In the genomic region with DNA sequence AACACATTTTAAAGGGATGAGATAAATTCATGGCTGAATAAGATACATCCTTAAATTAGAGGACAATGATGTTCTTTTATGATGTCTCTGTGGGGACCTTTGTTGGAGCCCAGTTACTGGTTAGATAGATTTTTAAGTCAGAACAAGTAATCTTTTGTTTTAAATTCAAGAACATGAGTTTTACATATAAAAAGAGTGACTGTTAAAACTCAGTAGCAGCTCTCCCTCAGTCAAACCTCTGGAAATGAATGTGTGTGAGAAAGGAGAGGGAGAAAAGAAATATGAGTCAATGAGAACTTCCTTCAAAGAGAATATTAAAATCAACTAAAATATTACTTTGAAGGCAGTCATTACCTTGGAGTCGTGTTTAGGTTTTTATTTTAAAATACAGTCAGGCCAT, we compare ENCODE assay signal across 19 cellular contexts.
DNase-seq lines count a peak whose midpoint lies in the region; ATAC-seq, FAIRE-seq and TF ChIP-seq lines count a peak whose summit lies in the region.
"Had no signal": no experiment of that assay in that cellular context is flagged by ENCODE, and none has a peak within 500 bp of the region (broad histone marks: within the 10 kb centered on the region; RNA-seq: fewer than 3 reads in every experiment).

No MANE protein-coding gene starts in this region.

- H3K9me2 ChIP-seq in PC-9 (ENCODE audit: insufficient read depth) = no peaks in the 10 kb centered on the region

- intact Hi-C loops in A673 (cut with micrococcal nuclease; ENCODE audit: unreplicated experiment) = loop anchor here (5.0 kb wide), 1 partner anchor 67 kb away; no protein-coding TSS in a partner anchor
- intact Hi-C loops in PC-9 (cut with micrococcal nuclease; ENCODE audit: unreplicated experiment) = loop anchor here (5.0 kb wide), 1 partner anchor 402 kb away; a partner anchor contains a TSS

- peaks cover 31% of the 10 kb centered on the region for H3K4me1 ChIP-seq in A673 (ENCODE audit: insufficient read depth, low read length, poor library complexity, severe bottlenecking)
- peaks cover 37% of the 10 kb centered on the region for H3K4me1 ChIP-seq in PC-9 (replicated peaks; ENCODE audit: insufficient read depth)
- peaks cover 5% of the 10 kb centered on the region for H3K4me1 ChIP-seq in ectodermal cell (ENCODE audit: control insufficient read depth, insufficient read depth, low read length)
- H3K4me1 ChIP-seq in keratinocyte (ENCODE audit: control insufficient read depth, extremely low read depth, insufficient read depth, low read length) = peaks cover 30% of the 10 kb centered on the region

- POLR2A ChIA-PET in A673 (lab: Charles Lee; ENCODE audit: low non-redundant PET) (no interaction called here), PC-9 (lab: Charles Lee; ENCODE audit: unreplicated experiment) (interaction anchor here (0.5 kb wide), 1 partner anchor 24 kb away, joined by 8 read pairs; no protein-coding TSS in a partner anchor)

- H3K9me3 ChIP-seq in A673 (ENCODE audit: low read depth, low read length, poor library complexity, severe bottlenecking) = no peaks in the 10 kb centered on the region
- H3K9me3 ChIP-seq in PC-9 (ENCODE audit: insufficient read depth, low read depth) = no peaks in the 10 kb centered on the region
- H3K9me3 ChIP-seq in ectodermal cell (ENCODE audit: control insufficient read depth, low read length) = no peaks in the 10 kb centered on the region
- peaks cover 2% of the 10 kb centered on the region for H3K9me3 ChIP-seq in keratinocyte (ENCODE audit: control insufficient read depth, low read depth, low read length)
- H3K9me3 ChIP-seq: left lung, transverse colon had no signal

- DNase-seq in A673 (ENCODE audit: low spot score) (peak; percentile 38), PC-9 (no peak), keratinocyte (ENCODE audit: low read depth, low spot score) (no peak), NOMO-1 treated with DMSO at 0.1 percent for 48 hours (lab: John Stamatoyannopoulos, UW; ENCODE audit: unreplicated experiment) (no peak), NCI-H526 treated with DMSO at 0.1 percent for 48 hours (lab: John Stamatoyannopoulos, UW) (no peak), COR-L47 (lab: John Stamatoyannopoulos, UW) (no peak)
- DNase-seq: caudate nucleus; CD8-positive, alpha-beta T cell; hippocampal formation; left lung; naive thymus-derived CD4-positive, alpha-beta T cell; NCI-H1417 treated with DMSO at 0.1 percent for 48 hours; NCI-H2227 treated with DMSO at 0.1 percent for 48 hours; stimulated activated CD4-positive, alpha-beta T cell treated with anti-CD3 and anti-CD28 coated beads, Interleukin-2, amount 100 ng/mL, for 24 hours; stimulated activated CD8-positive, alpha-beta memory T cell treated with anti-CD3 and anti-CD28 coated beads, Interleukin-4, amount 100 ng/mL, for 48 hours; transverse colon had no signal

- no peaks in the 10 kb centered on the region for H3K79me2 ChIP-seq in PC-9 (ENCODE audit: low read depth)
- no peaks in the 10 kb centered on the region for H3K79me2 ChIP-seq in keratinocyte (ENCODE audit: control insufficient read depth, insufficient read depth, low read length)

- H3K9me1 ChIP-seq in keratinocyte (ENCODE audit: control insufficient read depth, extremely low read depth, insufficient read depth, low read length) = no peaks in the 10 kb centered on the region

- no peak for ATAC-seq in HG03095 (IDR thresholded peaks at IDR 0.05; ENCODE audit: unreplicated experiment)
- ATAC-seq: CD8-positive, alpha-beta T cell; K562; left lung; naive thymus-derived CD4-positive, alpha-beta T cell had no signal

- dilution Hi-C loops in keratinocyte (cut with MboI; ENCODE audit: extremely low pct_ligation_motif_present, low sequenced_read_pairs) = no loop called here

- WGBS in ectodermal cell, 2 experiments = 0 to 14% methylated on average over 1 of the region's 1 CpG

- TF ChIP-seq CTCF in A673 (conservative IDR thresholded peaks at IDR 0.05; ENCODE audit: low read depth, low read length) (no peak), PC-9 (conservative IDR thresholded peaks at IDR 0.05) (no peak), keratinocyte (optimal IDR thresholded peaks at IDR 0.05 in 1 of 3, IDR thresholded peaks at IDR 0.05 in 1 of 3, conservative IDR thresholded peaks at IDR 0.05 in 1 of 3; ENCODE audit: extremely low read depth in 1 of 3, insufficient read depth in 2 of 3, low read length in 3 of 3) (no peak)

- peak overlapping the region; percentile 39 for H3K4me2 ChIP-seq in PC-9
- H3K4me2 ChIP-seq in keratinocyte (ENCODE audit: control insufficient read depth, extremely low read depth, insufficient read depth, low read depth, low read length) = peak overlapping the region; percentile 26

- H4K20me1 ChIP-seq in PC-9 (ENCODE audit: insufficient read depth) (no peaks in the 10 kb centered on the region), keratinocyte (ENCODE audit: control insufficient read depth, extremely low read depth, insufficient read depth, low read length) (no peaks in the 10 kb centered on the region)

- H3K9ac ChIP-seq in keratinocyte (ENCODE audit: control insufficient read depth, extremely low read depth, insufficient read depth, low read length) = no peak overlapping the region

- H3K27me3 ChIP-seq in A673 (replicated peaks; ENCODE audit: insufficient read depth, low read depth, low read length, poor library complexity) (no peaks in the 10 kb centered on the region), PC-9 (ENCODE audit: insufficient read depth, low read depth) (no peaks in the 10 kb centered on the region), ectodermal cell (ENCODE audit: control insufficient read depth, insufficient read depth, low read length, poor library complexity, severe bottlenecking) (no peaks in the 10 kb centered on the region), keratinocyte (ENCODE audit: control insufficient read depth, extremely low read depth, insufficient read depth, low read length) (no peaks in the 10 kb centered on the region)
- H3K27me3 ChIP-seq: left lung, transverse colon had no signal

- peaks cover 32% of the 10 kb centered on the region for H3F3A ChIP-seq in PC-9 (ENCODE audit: insufficient read depth, low read depth)

- H3K27ac ChIP-seq in A673 (ENCODE audit: low read depth, low read length, poor library complexity, severe bottlenecking) = peak overlapping the region; percentile 88
- H3K27ac ChIP-seq in PC-9 = peak overlapping the region; percentile 92
- peak overlapping the region; percentile 60 for H3K27ac ChIP-seq in ectodermal cell (ENCODE audit: insufficient read depth, low read depth, low read length, poor library complexity, severe bottlenecking)
- peak overlapping the region; percentile 69 for H3K27ac ChIP-seq in keratinocyte (ENCODE audit: control insufficient read depth, insufficient read depth, low read length)
- H3K27ac ChIP-seq: left lung had no signal

- H3K4me3 ChIP-seq in A673 (ENCODE audit: low read depth, low read length, poor library complexity, severe bottlenecking) = no peak overlapping the region
- no peak overlapping the region for H3K4me3 ChIP-seq in PC-9
- H3K4me3 ChIP-seq in ectodermal cell (ENCODE audit: insufficient read depth, low read depth, low read length) = no peak overlapping the region
- H3K4me3 ChIP-seq in keratinocyte (ENCODE audit: control insufficient read depth in 2 of 3, extremely low read depth in 1 of 3, insufficient read depth in 2 of 3, low read depth in 1 of 3, low read length in 3 of 3) = peak overlapping the region in 1 of 3 experiments; percentile 31
- H3K4me3 ChIP-seq: K562, left lung, transverse colon had no signal

- CTCF ChIA-PET in A673 (lab: Charles Lee) = interaction anchor here (0.7 kb wide), 1 partner anchor 402 kb away, joined by 4 read pairs; no protein-coding TSS in a partner anchor
- CTCF ChIA-PET in PC-9 (lab: Charles Lee) = interaction anchor here (0.8 kb wide), 1 partner anchor 48 kb away, joined by 18 read pairs; no protein-coding TSS in a partner anchor

- H2AFZ ChIP-seq in PC-9 (no peak overlapping the region), keratinocyte (ENCODE audit: control insufficient read depth, low read length) (no peak overlapping the region)

- H3K36me3 ChIP-seq in A673 (ENCODE audit: insufficient read depth, low read length, poor library complexity, severe bottlenecking) (no peaks in the 10 kb centered on the region), PC-9 (ENCODE audit: low read depth) (no peaks in the 10 kb centered on the region), ectodermal cell (ENCODE audit: control insufficient read depth, insufficient read depth, low read length) (no peaks in the 10 kb centered on the region), keratinocyte (ENCODE audit: control insufficient read depth in 2 of 2, extremely low read depth in 1 of 2, insufficient read depth in 2 of 2, low read length in 2 of 2) (no peaks in the 10 kb centered on the region)
- H3K36me3 ChIP-seq: left lung, transverse colon had no signal

- no peak for FAIRE-seq in keratinocyte (lab: Jason Lieb, UNC)
- FAIRE-seq: K562 had no signal

- BruUV-seq in A673 (replicated peaks; lab: Mats Ljungman, UMichigan) (no TSS peak), PC-9 (replicated peaks; lab: Mats Ljungman, UMichigan) (TSS peak; percentile 44)
